8 cellular contexts compared by ENCODE assay signal in genomic region chr17:36949461-36949927, GRCh38. TPM values are rescaled to one million over a fixed set of nuclear protein-coding genes. Genes with fewer than 3 reads are reported as not detected.
A peak's percentile ranks its signal among the peaks of the same experiment; 100 is the strongest.
DNase-seq lines count a peak whose midpoint lies in the region; ATAC-seq, FAIRE-seq and TF ChIP-seq lines count a peak whose summit lies in the region.

No MANE protein-coding gene starts in this region.

- no peak for TF ChIP-seq POLR2A in K562 (conservative IDR thresholded peaks at IDR 0.05)

- no peak for FAIRE-seq in K562 (lab: Jason Lieb, UNC)

- peak overlapping the region; percentile 86 for H3K27ac ChIP-seq in CD4-positive, alpha-beta memory T cell (ENCODE audit: low read depth, low read length)
- H3K27ac ChIP-seq in K562 (ENCODE audit: extremely low read depth, low read depth, low read length) = peak overlapping the region; percentile 91
- H3K27ac ChIP-seq in temporal lobe (ENCODE audit: low read depth, low read length) = peak overlapping the region; percentile 4

- H3K27me3 Mint-ChIP-seq in CD4-positive, alpha-beta memory T cell = peaks cover 22 to 25% of the 10 kb centered on the region in 2 donors

- BruUV-seq in K562 (replicated peaks; lab: Mats Ljungman, UMichigan) = no TSS peak

- peaks cover 31% of the 10 kb centered on the region for H3K27me3 ChIP-seq in CD4-positive, alpha-beta memory T cell (ENCODE audit: insufficient read depth, low read length)
- peaks cover 3 to 9% of the 10 kb centered on the region in 2 experiments; a peak in 2 of 5 replicates for H3K27me3 ChIP-seq in K562 (ENCODE audit: control insufficient read depth in 2 of 2, insufficient read depth in 2 of 2, low read length in 2 of 2)

- POLR2A ChIA-PET in CD4-positive, alpha-beta memory T cell (lab: Charles Lee; ENCODE audit: partially characterized antibody) = interaction anchor here (0.7 to 2.1 kb wide), 13 partner anchors 10 to 606 kb away, joined by 3 to 17 read pairs (median 4); partner anchors contain the start of gene LHX1
- POLR2A ChIA-PET in K562 (lab: Yijun Ruan, JAX) = interaction anchor here (0.6 to 1.7 kb wide), 7 partner anchors 8 to 357 kb away, joined by 3 to 10 read pairs (median 3); no protein-coding TSS in a partner anchor

- H3K9me3 ChIP-seq in CD4-positive, alpha-beta memory T cell (ENCODE audit: control insufficient read depth in 1 of 2, low read length in 2 of 2) = no peaks in the 10 kb centered on the region
- no peaks in the 10 kb centered on the region for H3K9me3 ChIP-seq in K562 (replicated peaks; ENCODE audit: control insufficient read depth, insufficient read depth, low read depth, low read length)

- peak overlapping the region; percentile 92 for H3K4me2 ChIP-seq in K562 (ENCODE audit: insufficient read depth, low read length)

- H3K36me3 Mint-ChIP-seq in CD4-positive, alpha-beta memory T cell = peaks cover 36 to 48% of the 10 kb centered on the region in 2 donors

- peak overlapping the region; percentile 87 to 98 (median 97) for H3K4me3 Mint-ChIP-seq in CD4-positive, alpha-beta memory T cell

- no peak for TF ChIP-seq EP300 in K562 (IDR thresholded peaks at IDR 0.05; ENCODE audit: low read length)

- H3K27ac Mint-ChIP-seq in CD4-positive, alpha-beta memory T cell = peak overlapping the region; percentile 85 to 98 (median 96)

- WGBS in K562 (ENCODE audit: insufficient coverage, low coverage, missing lambda C conversion rate) = 2% methylated on average over 9 of the region's 9 CpGs

- H3K4me1 Mint-ChIP-seq in CD4-positive, alpha-beta memory T cell = peaks cover 35 to 67% (median 49%) of the 10 kb centered on the region in 4 donors

- H3K79me2 ChIP-seq in K562 (ENCODE audit: control insufficient read depth, insufficient read depth, low read length) = peaks cover 43% of the 10 kb centered on the region

- no peaks in the 10 kb centered on the region for H3K9me1 ChIP-seq in K562 (ENCODE audit: control insufficient read depth, insufficient read depth, low read length)

- no peak for TF ChIP-seq CTCF in K562 (IDR thresholded peaks at IDR 0.05 in 2 of 3, conservative IDR thresholded peaks at IDR 0.05 in 1 of 3; ENCODE audit: insufficient read depth in 2 of 3, low read depth in 1 of 3, low read length in 3 of 3)

- DNase-seq in CD4-positive, alpha-beta memory T cell = no peak
- peak; percentile 17 for DNase-seq in HS-27A (ENCODE audit: low read depth)
- no peak for DNase-seq in K562 (ENCODE audit: extremely low read depth in 1 of 4, low spot score in 3 of 4)
- no peak for DNase-seq in left lobe of liver (ENCODE audit: low spot score)
- DNase-seq in mucosa of gallbladder (ENCODE audit: low spot score) = no peak
- DNase-seq in NCI-H510A (lab: John Stamatoyannopoulos, UW) = no peak

- ATAC-seq in K562 = peak; percentile 63
- peak; percentile 51 for ATAC-seq in left lobe of liver
- ATAC-seq in GM19455 (IDR thresholded peaks at IDR 0.05; ENCODE audit: unreplicated experiment) = no peak

- peaks cover 0 to 4% (median 0%) of the 10 kb centered on the region in 8 donors for H3K9me3 Mint-ChIP-seq in CD4-positive, alpha-beta memory T cell

- peak overlapping the region; percentile 99 for H2AFZ ChIP-seq in K562 (ENCODE audit: low read depth, low read length)

- in situ Hi-C loops in K562 (cut with MboI) = no loop called here

- peak overlapping the region; percentile 94 to 99 for H3K9ac ChIP-seq in K562 (ENCODE audit: insufficient read depth in 1 of 2, low read depth in 2 of 2, low read length in 2 of 2)

- peaks cover 47% of the 10 kb centered on the region for H3K4me1 ChIP-seq in CD4-positive, alpha-beta memory T cell (ENCODE audit: insufficient read depth, low read length)
- H3K4me1 ChIP-seq in K562 (replicated peaks in 1 of 2; ENCODE audit: control insufficient read depth in 2 of 2, insufficient read depth in 2 of 2, low read length in 2 of 2) = peaks cover 23 to 24% of the 10 kb centered on the region in 2 experiments

- H4K20me1 ChIP-seq in K562 (replicated peaks; ENCODE audit: control insufficient read depth, insufficient read depth, low read length) = 0 out of 2 replicates have a peak, but pooled peaks cover 4% of the 10 kb centered on the region

- H3K4me3 ChIP-seq in CD4-positive, alpha-beta memory T cell (ENCODE audit: low read length in 2 of 2) = peak overlapping the region; percentile 68 to 89
- peak overlapping the region; percentile 92 for H3K4me3 ChIP-seq in K562

- H3K36me3 ChIP-seq in CD4-positive, alpha-beta memory T cell (ENCODE audit: insufficient read depth, low read length) = peaks cover 28% of the 10 kb centered on the region
- H3K36me3 ChIP-seq in K562 (ENCODE audit: control insufficient read depth, insufficient read depth, low read length) = peaks cover 45% of the 10 kb centered on the region

- intact Hi-C loops in CD4-positive, alpha-beta memory T cell (cut with micrococcal nuclease) = loop anchor here (2.0 to 10.0 kb wide), 2 partner anchors 227 to 345 kb away; partner anchors contain the start of gene MRM1
- intact Hi-C loops in K562 (cut with micrococcal nuclease) = no loop called here

- no peak for TF ChIP-seq RAD21 in K562 (CRISPR knock-in tag; conservative IDR thresholded peaks at IDR 0.05 in 1 of 2, IDR thresholded peaks at IDR 0.05 in 1 of 2)

- CTCF ChIA-PET in CD4-positive, alpha-beta memory T cell (lab: Charles Lee; ENCODE audit: partially characterized antibody) = interaction anchor here (1.4 to 1.6 kb wide), 2 partner anchors 12 to 98 kb away, joined by 4 read pairs; partner anchors contain the start of gene LHX1
- CTCF ChIA-PET in K562 (lab: Yijun Ruan, JAX; ENCODE audit: low intra/inter-chr PET ratio) = no interaction called here

TF ChIP-seq in K562, 482 proteins besides CTCF, POLR2A, EP300 and RAD21:
- peak; percentile 59; the same call in 1 of the 2 replicates for TF ChIP-seq KAT7 (CRISPR knock-in tag; IDR thresholded peaks at IDR 0.05; ENCODE audit: borderline replicate concordance)
- TF ChIP-seq RBM34 (IDR thresholded peaks at IDR 0.05; ENCODE audit: borderline replicate concordance, insufficient read depth, low read length) = no peak

RNA-seq across cellular contexts. Expression of gene AATF, which starts 0.7 kb away (rescaled TPM):
- total RNA-seq in CD4-positive, alpha-beta memory T cell = 10 to 100 TPM; 60.5 to 61.2 TPM
- polyA plus RNA-seq in CD4-positive, alpha-beta memory T cell = 10 to 100 TPM; 52.0 to 89.4 TPM
- total RNA-seq in K562 (2011; cell fraction: chromatin; rRNA removed; ENCODE audit: low replicate concordance) = 25.5 and 55.9 TPM in 2 replicates
- 19.2 and 22.8 TPM in 2 replicates for total RNA-seq in K562 (2011; cell fraction: nucleolus; rRNA removed)
- total RNA-seq in K562 (2011; cell fraction: nucleoplasm; rRNA removed) = 29.3 and 39.8 TPM in 2 replicates
- total RNA-seq in K562 (2014; rRNA removed) (106 and 140 TPM in 2 replicates), K562 (2014; rRNA removed; fragmentation: Illumina TruSeq; extraction: Trizol) (90.1 and 101 TPM in 2 replicates), K562 (2015; rRNA removed; fragmentation: Illumina TruSeq; extraction: Trizol) (123 and 126 TPM in 2 replicates), K562 (2021) (106 and 130 TPM in 2 replicates), left lobe of liver (17.7 TPM), temporal lobe (13.5 TPM), mucosa of gallbladder (39.6 TPM)
- polyA plus RNA-seq in K562 (2011; rRNA removed) (19.1 and 40.3 TPM in 2 replicates), K562 (2014; fragmentation: Illumina TruSeq; extraction: Trizol) (126 and 133 TPM in 2 replicates), K562 (2014; fragmentation: Nextera tagmentation; extraction: Ambion mirVana) (10 to 100 TPM; 34.5 to 35.4 TPM), K562 (2014; rRNA removed) (67.0 and 80.7 TPM in 2 replicates)
- polyA plus RNA-seq in K562 (2011; cell fraction: cytosol; rRNA removed) = 13.4 and 28.2 TPM in 2 replicates
- 8.8 and 18.6 TPM in 2 replicates for polyA plus RNA-seq in K562 (2011; cell fraction: nucleus; rRNA removed)
- 100 and 110 TPM in 2 replicates for polyA plus RNA-seq in K562 (2012)
- 26.6 and 39.2 TPM in 2 replicates for polyA minus RNA-seq in K562 (2011; rRNA and poly(A)+ RNA removed)
- polyA minus RNA-seq in K562 (2011; cell fraction: cytosol; rRNA and poly(A)+ RNA removed) = 22.8 and 34.9 TPM in 2 replicates
- 9.7 and 10.4 TPM in 2 replicates for polyA minus RNA-seq in K562 (2011; cell fraction: nucleus; rRNA and poly(A)+ RNA removed)

RNA-seq across cellular contexts. Expression of gene LHX1, which starts 12.2 kb away (rescaled TPM):
- not detected for total RNA-seq in CD4-positive, alpha-beta memory T cell
- not detected for polyA plus RNA-seq in CD4-positive, alpha-beta memory T cell
- 0.58 and 0.74 TPM in 2 replicates for total RNA-seq in K562 (2011; cell fraction: chromatin; rRNA removed; ENCODE audit: low replicate concordance)
- total RNA-seq in K562 (2011; cell fraction: nucleolus; rRNA removed) = 0.53 and 1.5 TPM in 2 replicates
- total RNA-seq in K562 (2011; cell fraction: nucleoplasm; rRNA removed) = 0.15 TPM in 1 of 2 replicates, not detected in the other
- total RNA-seq in K562 (2014; rRNA removed) (0.05 TPM in 1 of 2 replicates, not detected in the other), K562 (2014; rRNA removed; fragmentation: Illumina TruSeq; extraction: Trizol) (not detected in 2 replicates), K562 (2015; rRNA removed; fragmentation: Illumina TruSeq; extraction: Trizol) (not detected in 2 replicates), K562 (2021) (0.07 TPM in 1 of 2 replicates, not detected in the other), left lobe of liver (not detected), temporal lobe (under 0.01 TPM), mucosa of gallbladder (not detected)
- polyA plus RNA-seq in K562 (2011; rRNA removed) (0.05 and 0.64 TPM in 2 replicates), K562 (2014; fragmentation: Illumina TruSeq; extraction: Trizol) (0.04 TPM in 1 of 2 replicates, not detected in the other), K562 (2014; fragmentation: Nextera tagmentation; extraction: Ambion mirVana) (not detected), K562 (2014; rRNA removed) (not detected in 2 replicates)
- 0.18 and 1.1 TPM in 2 replicates for polyA plus RNA-seq in K562 (2011; cell fraction: cytosol; rRNA removed)
- 0.13 and 5.4 TPM in 2 replicates for polyA plus RNA-seq in K562 (2011; cell fraction: nucleus; rRNA removed)
- not detected in 2 replicates for polyA plus RNA-seq in K562 (2012)
- polyA minus RNA-seq in K562 (2011; rRNA and poly(A)+ RNA removed) = 0.49 TPM in 1 of 2 replicates, not detected in the other
- polyA minus RNA-seq in K562 (2011; cell fraction: cytosol; rRNA and poly(A)+ RNA removed) = 2.2 TPM in 1 of 2 replicates, not detected in the other
- polyA minus RNA-seq in K562 (2011; cell fraction: nucleus; rRNA and poly(A)+ RNA removed) = 0.81 TPM in 1 of 2 replicates, not detected in the other

Comparison
In these comparisons a context has a peak if more than half of its experiments do, and no peak if none do; other contexts are left out.
1. H3K27ac ChIP-seq: peak in every context shown above with its lines; median percentile 91 in K562; 86 in CD4-positive, alpha-beta memory T cell; 4 in temporal lobe.